In genomic region chr11:10331548-10332289, GRCh38 we compare ENCODE assay signal across 25 cellular contexts.
"Had no signal": no experiment of that assay in that cellular context is flagged by ENCODE, and none has a peak within 500 bp of the region (broad histone marks: within the 10 kb centered on the region; RNA-seq: fewer than 3 reads in every experiment).

No MANE protein-coding gene starts in this region.

- H3K9me3 Mint-ChIP-seq: activated CD4-positive, alpha-beta memory T cell treated with anti-CD3 and anti-CD28 coated beads, Interleukin-2, amount 10 ng/mL, durations not matched to agents 7 days and 5 days; activated naive CD4-positive, alpha-beta T cell treated with anti-CD3 and anti-CD28 coated beads, Interleukin-2, amount 50 U/mL, for 24 hours; central memory CD8-positive, alpha-beta T cell; stimulated activated naive CD8-positive, alpha-beta T cell treated with anti-CD3 and anti-CD28 coated beads, Interleukin-15, Interleukin-2, amounts not matched to agents 100 ng/mL and 50 ng/mL, for 24 hours had no signal

- ATAC-seq: activated CD4-positive, CD25-positive, alpha-beta regulatory T cell treated with anti-CD3 and anti-CD28 coated beads, Interleukin-2, amount 50 U/mL, for 24 hours; gastroesophageal sphincter; left ventricle myocardium superior; psoas muscle; right cardiac atrium; T-helper 17 cell; upper lobe of right lung had no signal

- H3K4me3 Mint-ChIP-seq: activated CD4-positive, alpha-beta memory T cell treated with anti-CD3 and anti-CD28 coated beads, Interleukin-2, amount 10 ng/mL, durations not matched to agents 7 days and 5 days; activated CD4-positive, alpha-beta T cell treated with anti-CD3 and anti-CD28 coated beads, Interleukin-2, amount 10 ng/mL, durations not matched to agents 24 days and 14 days; activated naive CD4-positive, alpha-beta T cell treated with anti-CD3 and anti-CD28 coated beads, Interleukin-2, amount 50 U/mL, for 24 hours; central memory CD8-positive, alpha-beta T cell; nephron; stimulated activated naive CD8-positive, alpha-beta T cell treated with anti-CD3 and anti-CD28 coated beads, Interleukin-15, Interleukin-2, amounts not matched to agents 100 ng/mL and 50 ng/mL, for 24 hours; T-helper 17 cell had no signal

- H3K4me1 Mint-ChIP-seq: activated CD4-positive, alpha-beta memory T cell treated with anti-CD3 and anti-CD28 coated beads, Interleukin-2, amount 10 ng/mL, durations not matched to agents 7 days and 5 days; activated CD4-positive, alpha-beta T cell treated with anti-CD3 and anti-CD28 coated beads, Interleukin-2, amount 10 ng/mL, durations not matched to agents 24 days and 14 days; activated naive CD4-positive, alpha-beta T cell treated with anti-CD3 and anti-CD28 coated beads, Interleukin-2, amount 50 U/mL, for 24 hours; central memory CD8-positive, alpha-beta T cell; T-helper 17 cell had no signal

- DNase-seq: activated CD4-positive, alpha-beta memory T cell treated with anti-CD3 and anti-CD28 coated beads, Interleukin-2, amount 10 ng/mL, durations not matched to agents 7 days and 5 days; activated CD4-positive, alpha-beta T cell treated with anti-CD3 and anti-CD28 coated beads, Interleukin-2, amount 10 ng/mL, durations not matched to agents 24 days and 14 days; activated gamma-delta T cell; anterior cingulate cortex; esophagus squamous epithelium; head of caudate nucleus; hypothalamus; left ventricle myocardium superior; mammary epithelial cell; ovary; psoas muscle; right cardiac atrium; stimulated activated CD4-positive, alpha-beta T cell treated with anti-CD3 and anti-CD28 coated beads, Interleukin-1b, Interleukin-23, amount 100 ng/mL, for 48 hours; substantia nigra; T-helper 17 cell; thyroid gland; upper lobe of right lung had no signal

- H3K36me3 Mint-ChIP-seq: activated naive CD4-positive, alpha-beta T cell treated with anti-CD3 and anti-CD28 coated beads, Interleukin-2, amount 50 U/mL, for 24 hours had no signal

- FAIRE-seq: colon, islet of Langerhans had no signal
